8 cellular contexts compared by ENCODE assay signal in the genomic region with DNA sequence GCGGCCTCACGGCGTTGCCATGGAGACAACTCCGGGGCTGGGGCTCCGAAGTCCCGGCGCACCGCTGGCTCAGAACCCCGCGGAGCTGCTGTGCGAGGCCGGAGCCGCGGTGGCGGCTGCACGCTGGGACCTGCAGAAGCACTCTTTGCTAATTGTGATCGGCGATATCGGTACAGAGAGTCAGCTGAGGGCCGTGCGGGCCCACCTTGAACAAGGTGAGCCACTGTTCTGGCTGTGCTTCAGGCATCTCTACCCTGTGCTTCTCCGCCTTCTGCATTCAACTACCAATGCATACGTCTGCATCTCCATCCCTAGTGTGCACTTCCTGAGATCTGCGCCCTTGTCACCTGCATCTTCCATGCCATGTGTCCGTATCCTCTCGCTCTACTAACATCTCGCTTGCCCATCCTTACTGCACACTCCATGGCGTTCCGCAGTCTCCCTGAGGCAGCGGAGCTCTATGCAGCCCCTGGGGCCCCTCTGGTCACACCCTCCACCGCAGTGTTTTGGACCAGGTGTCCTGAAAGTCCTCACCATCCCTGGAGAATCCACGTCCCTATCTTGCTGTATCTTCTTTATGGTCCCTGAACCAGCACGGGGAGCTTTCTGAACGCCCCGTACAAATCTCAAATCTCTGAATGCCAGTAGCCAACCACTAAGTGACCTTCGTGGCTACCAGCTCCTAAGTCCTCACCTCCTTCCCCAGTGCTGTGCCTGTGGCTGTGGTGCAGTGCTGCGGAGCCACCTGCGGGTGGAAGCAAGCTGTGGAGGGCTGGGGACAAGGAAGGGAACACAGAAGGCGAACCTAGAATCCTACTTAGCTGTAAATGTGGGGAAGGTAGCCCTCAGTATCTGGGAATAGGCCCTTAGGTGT. TPM values are rescaled to one million over a fixed set of nuclear protein-coding genes. Genes with fewer than 3 reads are reported as not detected.
A peak's percentile ranks its signal among the peaks of the same experiment; 100 is the strongest.
DNase-seq lines count a peak whose midpoint lies in the region; ATAC-seq, FAIRE-seq and TF ChIP-seq lines count a peak whose summit lies in the region.

No MANE protein-coding gene starts in this region.

- intact Hi-C loops in activated T-helper 1 cell treated with anti-CD3 and anti-CD28 coated beads, Interleukin-12 subunit alpha, Interleukin-12 subunit beta, Interleukin-2, Interleukin-4 antibody, amounts not matched to agents 30 ng/mL and 10 ng/mL and 1 ng/mL, durations not matched to agents 14 hours and 24 hours and 36 hours (cut with micrococcal nuclease), result loop anchor here (10.0 kb wide), 1 partner anchor 314 kb away; a partner anchor contains a TSS

- H3K9ac ChIP-seq in iPS-15b (ENCODE audit: low read depth, low read length) (no peak overlapping the region), skeletal muscle tissue (ENCODE audit: low read depth in 1 of 3, low read length in 3 of 3) (peak overlapping the region; percentile 8 to 92 (median 73))

- H3K4me2 ChIP-seq in A549, result peak overlapping the region; percentile 78

- no peak for TF ChIP-seq EP300 in A549 (IDR thresholded peaks at IDR 0.05)

- H3K4me3 ChIP-seq in A549 (peak overlapping the region; percentile 56), GM08714 (ENCODE audit: low read length) (peak overlapping the region; percentile 39; the same call in 1 of the 2 replicates), iPS-15b (ENCODE audit: low read depth, low read length) (peak overlapping the region; percentile 75), skeletal muscle tissue (ENCODE audit: low read length in 3 of 3) (peak overlapping the region; percentile 71 to 93 (median 86))

- peak; percentile 25; the same call in 2 of the 3 replicates for TF ChIP-seq CTCF in A549 (IDR thresholded peaks at IDR 0.05)

- H3K9me3 ChIP-seq in A549, result no peaks in the 10 kb centered on the region
- no peaks in the 10 kb centered on the region for H3K9me3 ChIP-seq in iPS-15b (ENCODE audit: control insufficient read depth, insufficient read depth, low read length)
- no peaks in the 10 kb centered on the region for H3K9me3 ChIP-seq in skeletal muscle tissue (ENCODE audit: control insufficient read depth in 3 of 3, low read length in 3 of 3)

- H3K4me1 Mint-ChIP-seq in activated T-helper 1 cell treated with anti-CD3 and anti-CD28 coated beads, Interleukin-12 subunit alpha, Interleukin-12 subunit beta, Interleukin-2, Interleukin-4 antibody, amounts not matched to agents 30 ng/mL and 10 ng/mL and 1 ng/mL, durations not matched to agents 14 hours and 24 hours and 36 hours (ENCODE audit: low read depth), result peaks cover 64% of the 10 kb centered on the region

- H3K4me1 ChIP-seq in A549, result peaks cover 18% of the 10 kb centered on the region
- peaks cover 8% of the 10 kb centered on the region for H3K4me1 ChIP-seq in iPS-15b (ENCODE audit: control insufficient read depth, insufficient read depth, low read length)
- peaks cover 43 to 57% (median 44%) of the 10 kb centered on the region in 3 donors for H3K4me1 ChIP-seq in skeletal muscle tissue (ENCODE audit: control insufficient read depth in 3 of 3, insufficient read depth in 3 of 3, low read length in 3 of 3)

- H3K27ac Mint-ChIP-seq in activated T-helper 1 cell treated with anti-CD3 and anti-CD28 coated beads, Interleukin-12 subunit alpha, Interleukin-12 subunit beta, Interleukin-2, Interleukin-4 antibody, amounts not matched to agents 30 ng/mL and 10 ng/mL and 1 ng/mL, durations not matched to agents 14 hours and 24 hours and 36 hours, result peak overlapping the region; percentile 92

- peak in 1 of 2 experiments; percentile 42; a peak in 2 of 5 replicates for TF ChIP-seq RAD21 in A549 (conservative IDR thresholded peaks at IDR 0.05 in 1 of 2, IDR thresholded peaks at IDR 0.05 in 1 of 2)

- peak; percentile 75 to 79 for ATAC-seq in A549
- ATAC-seq in GM21515 (IDR thresholded peaks at IDR 0.05; ENCODE audit: unreplicated experiment), result no peak
- ATAC-seq in HG03095 (IDR thresholded peaks at IDR 0.05; ENCODE audit: unreplicated experiment), result no peak

- peak overlapping the region; percentile 87 for H3K4me3 Mint-ChIP-seq in activated T-helper 1 cell treated with anti-CD3 and anti-CD28 coated beads, Interleukin-12 subunit alpha, Interleukin-12 subunit beta, Interleukin-2, Interleukin-4 antibody, amounts not matched to agents 30 ng/mL and 10 ng/mL and 1 ng/mL, durations not matched to agents 14 hours and 24 hours and 36 hours

- no peak for TF ChIP-seq POLR2A in A549 (IDR thresholded peaks at IDR 0.05; ENCODE audit: low read length)

- POLR2A ChIA-PET in A549 (lab: Yijun Ruan, JAX), result interaction anchor here (0.6 to 1.7 kb wide), 6 partner anchors 9 to 70 kb away, joined by 3 to 22 read pairs (median 4); a partner anchor contains a TSS

- no peaks in the 10 kb centered on the region for H3K9me3 Mint-ChIP-seq in activated T-helper 1 cell treated with anti-CD3 and anti-CD28 coated beads, Interleukin-12 subunit alpha, Interleukin-12 subunit beta, Interleukin-2, Interleukin-4 antibody, amounts not matched to agents 30 ng/mL and 10 ng/mL and 1 ng/mL, durations not matched to agents 14 hours and 24 hours and 36 hours

- CTCF ChIA-PET in A549 (lab: Yijun Ruan, JAX), result interaction anchor here (0.6 to 6.3 kb wide), 14 partner anchors 10 to 71 kb away, joined by 3 to 30 read pairs (median 3); a partner anchor contains a TSS

- FAIRE-seq in A549 (lab: Jason Lieb, UNC), result no peak

- DNase-seq in A549 (ENCODE audit: low read depth in 1 of 2, low spot score in 1 of 2), result peak; percentile 38 to 52
- DNase-seq in NCI-H1930 (lab: John Stamatoyannopoulos, UW), result peak; percentile 1 to 13
- DNase-seq in activated T-helper 1 cell treated with anti-CD3 and anti-CD28 coated beads, Interleukin-12 subunit alpha, Interleukin-12 subunit beta, Interleukin-2, Interleukin-4 antibody, amounts not matched to agents 30 ng/mL and 10 ng/mL and 1 ng/mL, durations not matched to agents 14 hours and 24 hours and 36 hours (ENCODE audit: low spot score), result peak; percentile 24

- H3K36me3 ChIP-seq in iPS-15b (ENCODE audit: control insufficient read depth, insufficient read depth, low read length) (no peaks in the 10 kb centered on the region), skeletal muscle tissue (ENCODE audit: control insufficient read depth in 3 of 3, insufficient read depth in 3 of 3, low read length in 3 of 3) (no peaks in the 10 kb centered on the region)

- H3K27ac ChIP-seq in A549 (peak overlapping the region; percentile 15 to 76; a peak in 3 of 6 replicates), skeletal muscle tissue (ENCODE audit: low read depth, low read length) (peak overlapping the region; percentile 97)

- 23% methylated on average over 31 of the region's 39 CpGs for WGBS in A549 (ENCODE audit: missing lambda C conversion rate)

- H3K27me3 ChIP-seq in iPS-15b (ENCODE audit: control insufficient read depth, insufficient read depth, low read length) (peaks cover 33% of the 10 kb centered on the region), skeletal muscle tissue (ENCODE audit: control insufficient read depth in 3 of 3, insufficient read depth in 3 of 3, low read length in 3 of 3) (peaks cover 0 to 2% (median 0%) of the 10 kb centered on the region in 3 donors)

- peaks cover 6% of the 10 kb centered on the region for H3K27me3 Mint-ChIP-seq in activated T-helper 1 cell treated with anti-CD3 and anti-CD28 coated beads, Interleukin-12 subunit alpha, Interleukin-12 subunit beta, Interleukin-2, Interleukin-4 antibody, amounts not matched to agents 30 ng/mL and 10 ng/mL and 1 ng/mL, durations not matched to agents 14 hours and 24 hours and 36 hours (ENCODE audit: insufficient read depth)

- H3K36me3 Mint-ChIP-seq in activated T-helper 1 cell treated with anti-CD3 and anti-CD28 coated beads, Interleukin-12 subunit alpha, Interleukin-12 subunit beta, Interleukin-2, Interleukin-4 antibody, amounts not matched to agents 30 ng/mL and 10 ng/mL and 1 ng/mL, durations not matched to agents 14 hours and 24 hours and 36 hours (ENCODE audit: low read depth), result no peaks in the 10 kb centered on the region

TF ChIP-seq in A549, 52 proteins besides CTCF, POLR2A, EP300 and RAD21:
- TF ChIP-seq BHLHE40 (IDR thresholded peaks at IDR 0.05; ENCODE audit: low read depth, low read length), result no peak
- TF ChIP-seq SMC3 (IDR thresholded peaks at IDR 0.05), result 0 out of 3 replicates have a peak, but pooled peaks have one; percentile 7

RNA-seq across cellular contexts. Expression of a gene that starts 6.2 kb away (rescaled TPM):
- 0.43 and 0.48 TPM in 2 replicates for polyA plus RNA-seq in A549 (2011; rRNA removed)
- 0.32 and 0.36 TPM in 2 replicates for polyA plus RNA-seq in A549 (2012; cell fraction: cytosol; rRNA removed)
- 0.73 and 1.0 TPM in 2 replicates for polyA plus RNA-seq in A549 (2012; cell fraction: nucleus; rRNA removed)
- 0.46 to 0.54 TPM (median 0.52 TPM) in 3 replicates for polyA plus RNA-seq in A549 (2017; fragmentation: RNase III; extraction: RNeasy Plus Mini Kit Qiagen cat#74134 plus additional on column Dnase treatment)
- polyA minus RNA-seq in A549 (2011; rRNA and poly(A)+ RNA removed), result 2.1 and 2.2 TPM in 2 replicates
- 2.2 and 2.3 TPM in 2 replicates for total RNA-seq in activated T-helper 1 cell treated with anti-CD3 and anti-CD28 coated beads, Interleukin-12 subunit alpha, Interleukin-12 subunit beta, Interleukin-2, Interleukin-4 antibody, amounts not matched to agents 30 ng/mL and 10 ng/mL and 1 ng/mL, durations not matched to agents 14 hours and 24 hours and 36 hours
- 19.3 TPM for total RNA-seq in skeletal muscle tissue

RNA-seq across cellular contexts. Expression of a gene that starts 18.3 kb away (rescaled TPM):
- polyA plus RNA-seq in A549 (2011; rRNA removed), result 49.8 and 56.4 TPM in 2 replicates
- polyA plus RNA-seq in A549 (2012; cell fraction: cytosol; rRNA removed), result 15.0 and 15.7 TPM in 2 replicates
- 23.5 and 30.8 TPM in 2 replicates for polyA plus RNA-seq in A549 (2012; cell fraction: nucleus; rRNA removed)
- polyA plus RNA-seq in A549 (2017; fragmentation: RNase III; extraction: RNeasy Plus Mini Kit Qiagen cat#74134 plus additional on column Dnase treatment), result 20.0 to 25.6 TPM (median 25.0 TPM) in 3 replicates
- 66.5 and 99.2 TPM in 2 replicates for polyA minus RNA-seq in A549 (2011; rRNA and poly(A)+ RNA removed)
- 44.1 and 46.1 TPM in 2 replicates for total RNA-seq in activated T-helper 1 cell treated with anti-CD3 and anti-CD28 coated beads, Interleukin-12 subunit alpha, Interleukin-12 subunit beta, Interleukin-2, Interleukin-4 antibody, amounts not matched to agents 30 ng/mL and 10 ng/mL and 1 ng/mL, durations not matched to agents 14 hours and 24 hours and 36 hours
- 87.2 TPM for total RNA-seq in skeletal muscle tissue

Comparison
In these comparisons a context has a peak if more than half of its experiments do, and no peak if none do; other contexts are left out.
1. ATAC-seq: peak in A549 (2 of 2); none in GM21515 (single experiment) and HG03095 (single experiment).
2. Peak in every context shown above with its lines, with median percentiles within 50 percentile points of each other: DNase-seq and H3K4me3 ChIP-seq.